ENCODE assay signal across 10 cellular contexts in genomic region chr1:117612517-117613248, GRCh38. TPM values are rescaled to one million over a fixed set of nuclear protein-coding genes. Genes with fewer than 3 reads are reported as not detected.
DNase-seq lines count a peak whose midpoint lies in the region; ATAC-seq, FAIRE-seq and TF ChIP-seq lines count a peak whose summit lies in the region.
"Had no signal": no experiment of that assay in that cellular context is flagged by ENCODE, and none has a peak within 500 bp of the region (broad histone marks: within the 10 kb centered on the region; RNA-seq: fewer than 3 reads in every experiment).

No MANE protein-coding gene starts in this region.

- H3K9ac ChIP-seq in duodenal mucosa (ENCODE audit: low read depth in 1 of 2, low read length in 2 of 2), result no peak overlapping the region
- H3K9ac ChIP-seq in kidney (ENCODE audit: low read length in 2 of 2), result no peak overlapping the region

- peak overlapping the region; percentile 94 to 95 for H3K27ac Mint-ChIP-seq in natural killer cell treated with Interleukin-12 subunit alpha and Interleukin-12 subunit beta and Interleukin-15 and Interleukin-18, amount 100 ng/mL, for 72 hours

- no peaks in the 10 kb centered on the region for H3K27me3 ChIP-seq in duodenal mucosa (ENCODE audit: control insufficient read depth in 1 of 2, insufficient read depth in 2 of 2, low read length in 2 of 2)

- H3K9me3 ChIP-seq in duodenal mucosa (ENCODE audit: control insufficient read depth in 1 of 2, low read length in 2 of 2) (no peaks in the 10 kb centered on the region), kidney (ENCODE audit: control insufficient read depth in 1 of 2, low read length in 2 of 2) (no peaks in the 10 kb centered on the region)

- FAIRE-seq in kidney (lab: Jason Lieb, UNC), result no peak

- in situ Hi-C loops in Caki2 (cut with HindIII; ENCODE audit: low pct_unique_long_range_greater_than_20kb, low sequenced_read_pairs), result no loop called here

- H3K36me3 ChIP-seq in duodenal mucosa (ENCODE audit: control insufficient read depth in 1 of 2, insufficient read depth in 2 of 2, low read length in 2 of 2) (no peaks in the 10 kb centered on the region), kidney (ENCODE audit: control insufficient read depth in 1 of 2, insufficient read depth in 2 of 2, low read length in 2 of 2) (no peaks in the 10 kb centered on the region)

- DNase-seq in Caki2 (ENCODE audit: low read depth), result peak; percentile 12
- DNase-seq in NOMO-1 treated with DMSO at 0.1 percent for 48 hours (lab: John Stamatoyannopoulos, UW; ENCODE audit: unreplicated experiment), result peak; percentile 70
- DNase-seq in natural killer cell treated with Interleukin-12 subunit alpha and Interleukin-12 subunit beta and Interleukin-15 and Interleukin-18, amount 100 ng/mL, for 72 hours (ENCODE audit: low spot score), result no peak
- no peak for DNase-seq in kidney
- DNase-seq in occipital lobe (lab: John Stamatoyannopoulos, UW), result no peak
- no peak for DNase-seq in stimulated activated CD4-positive, alpha-beta T cell treated with anti-CD3 and anti-CD28 coated beads, Interleukin-2, amount 100 ng/mL, for 24 hours
- DNase-seq: NCI-H1694 had no signal

- ATAC-seq in natural killer cell treated with Interleukin-12 subunit alpha and Interleukin-12 subunit beta and Interleukin-15 and Interleukin-18, amount 100 ng/mL, for 72 hours, result peak in 1 of 2 donors; percentile 63
- no peak for ATAC-seq in HG03025 (IDR thresholded peaks at IDR 0.05; ENCODE audit: low FRiP score, unreplicated experiment)

- no peaks in the 10 kb centered on the region for H3K27me3 Mint-ChIP-seq in natural killer cell treated with Interleukin-12 subunit alpha and Interleukin-12 subunit beta and Interleukin-15 and Interleukin-18, amount 100 ng/mL, for 72 hours

- H3K4me3 Mint-ChIP-seq in natural killer cell treated with Interleukin-12 subunit alpha and Interleukin-12 subunit beta and Interleukin-15 and Interleukin-18, amount 100 ng/mL, for 72 hours, result peak overlapping the region; percentile 92
- H3K4me3 Mint-ChIP-seq: neural crest cell had no signal

- H3K4me3 ChIP-seq in duodenal mucosa (ENCODE audit: low read depth in 1 of 2, low read length in 2 of 2), result peak overlapping the region; percentile 33 to 53
- no peak overlapping the region for H3K4me3 ChIP-seq in kidney (ENCODE audit: low read length in 2 of 2)

- peaks cover 64% of the 10 kb centered on the region for H3K36me3 Mint-ChIP-seq in natural killer cell treated with Interleukin-12 subunit alpha and Interleukin-12 subunit beta and Interleukin-15 and Interleukin-18, amount 100 ng/mL, for 72 hours

- no peak for TF ChIP-seq CTCF in kidney (IDR thresholded peaks at IDR 0.05; ENCODE audit: borderline replicate concordance, extremely low read depth, insufficient read depth)

- H3K9me3 Mint-ChIP-seq in natural killer cell treated with Interleukin-12 subunit alpha and Interleukin-12 subunit beta and Interleukin-15 and Interleukin-18, amount 100 ng/mL, for 72 hours, result no peaks in the 10 kb centered on the region
- H3K9me3 Mint-ChIP-seq: neural crest cell had no signal

- H3K27ac ChIP-seq in duodenal mucosa (ENCODE audit: low read depth, low read length) (peak overlapping the region; percentile 23), kidney (ENCODE audit: low read depth in 2 of 2, low read length in 2 of 2) (no peak overlapping the region)

- peaks cover 90 to 99% of the 10 kb centered on the region in 2 donors for H3K4me1 Mint-ChIP-seq in natural killer cell treated with Interleukin-12 subunit alpha and Interleukin-12 subunit beta and Interleukin-15 and Interleukin-18, amount 100 ng/mL, for 72 hours (ENCODE audit: low read depth in 2 of 2)
- H3K4me1 Mint-ChIP-seq: neural crest cell had no signal

- H3K4me1 ChIP-seq in duodenal mucosa (ENCODE audit: control insufficient read depth in 1 of 2, insufficient read depth in 2 of 2, low read length in 2 of 2) (peaks cover 37 to 70% of the 10 kb centered on the region in 2 donors), kidney (ENCODE audit: control insufficient read depth in 1 of 2, insufficient read depth in 1 of 2, low read depth in 1 of 2, low read length in 2 of 2) (peaks cover 21 to 35% of the 10 kb centered on the region in 2 donors)

- intact Hi-C loops in kidney (cut with DNase I), result no loop called here

RNA-seq across cellular contexts. Expression of gene TENT5C, which starts 6.8 kb away (rescaled TPM):
- 0.07 TPM in 1 of 2 replicates, not detected in the other for total RNA-seq in Caki2 (2014; rRNA removed; shearing (Covaris generic); ENCODE audit: low replicate concordance)
- 10 to 100 TPM; 75.1 to 86.2 TPM for total RNA-seq in natural killer cell treated with Interleukin-12 subunit alpha and Interleukin-12 subunit beta and Interleukin-15 and Interleukin-18, amount 100 ng/mL, for 72 hours
- total RNA-seq in kidney (22.2 TPM), occipital lobe (4.7 TPM)
- polyA plus RNA-seq in kidney (ENCODE audit: insufficient read depth, low read depth, low replicate concordance), result 6.1 TPM

Comparison
In these comparisons a context has a peak if more than half of its experiments do, and no peak if none do; other contexts are left out.
1. DNase-seq: peak in Caki2 (single experiment) and NOMO-1 treated with DMSO at 0.1 percent for 48 hours (single experiment); none in natural killer cell treated with Interleukin-12 subunit alpha and Interleukin-12 subunit beta and Interleukin-15 and Interleukin-18, amount 100 ng/mL, for 72 hours (single experiment), kidney (single experiment), occipital lobe (single experiment) and stimulated activated CD4-positive, alpha-beta T cell treated with anti-CD3 and anti-CD28 coated beads, Interleukin-2, amount 100 ng/mL, for 24 hours (0 of 2).
2. H3K4me3 ChIP-seq: peak in duodenal mucosa (2 of 2); none in kidney (0 of 2).